In genomic region chr7:75878769-75879596, GRCh38 we compare ENCODE assay signal across 8 cellular contexts. TPM values are rescaled to one million over a fixed set of nuclear protein-coding genes. Genes with fewer than 3 reads are reported as not detected.
DNase-seq lines count a peak whose midpoint lies in the region; ATAC-seq and TF ChIP-seq lines count a peak whose summit lies in the region.

Gene RHBDD2 (plus strand): TSS chr7:75879034. CDS start chr7:75879083, 49 bp downstream.

- no peaks in the 10 kb centered on the region for H3K27me3 Mint-ChIP-seq in activated B cell treated with CpG ODN at 0.5 μM for 24 hours

- CTCF ChIA-PET in activated B cell treated with CpG ODN at 0.5 μM for 24 hours (lab: Charles Lee), result interaction anchor here (1.0 kb wide), 1 partner anchor 141 kb away, joined by 4 read pairs; no protein-coding TSS in a partner anchor

- peak within 1 kb of the TSS; percentile 97 for H3K4me3 Mint-ChIP-seq in activated B cell treated with CpG ODN at 0.5 μM for 24 hours

- POLR2A ChIA-PET in activated B cell treated with CpG ODN at 0.5 μM for 24 hours (lab: Charles Lee), result interaction anchor here (0.7 to 4.0 kb wide), 5 partner anchors 36 to 169 kb away, joined by 3 to 38 read pairs (median 8); partner anchors contain the start of genes MDH2, POR, STYXL1 and TMEM120A

- peak within 1 kb of the TSS; percentile 94 for H3K27ac Mint-ChIP-seq in activated B cell treated with CpG ODN at 0.5 μM for 24 hours

- H3K9me3 Mint-ChIP-seq in activated B cell treated with CpG ODN at 0.5 μM for 24 hours, result no peaks in the 10 kb centered on the region

- ATAC-seq in GM19023 (IDR thresholded peaks at IDR 0.05; ENCODE audit: unreplicated experiment), result peak; percentile 91
- ATAC-seq in HG03280 (IDR thresholded peaks at IDR 0.05; ENCODE audit: unreplicated experiment), result peak; percentile 95
- ATAC-seq in activated B cell treated with CpG ODN at 0.5 μM for 24 hours (ENCODE audit: low read depth), result peak; percentile 98

- peak within 1 kb of the TSS; percentile 95 to 96 for H3K4me3 ChIP-seq in cardiac fibroblast (replicated peaks in 1 of 2; ENCODE audit: low read depth in 2 of 2, low read length in 2 of 2)

- H3K4me1 Mint-ChIP-seq in activated B cell treated with CpG ODN at 0.5 μM for 24 hours, result peaks cover 26% of the 10 kb centered on the region

- intact Hi-C loops in activated B cell treated with CpG ODN at 0.5 μM for 24 hours (cut with micrococcal nuclease), result loop anchor here (1.0 to 5.0 kb wide), 6 partner anchors 36 to 480 kb away; partner anchors contain the start of genes MDH2, POR and TMEM120A

- DNase-seq in AG08395 (ENCODE audit: low spot score) (peak; percentile 100), NCI-H345 (lab: John Stamatoyannopoulos, UW) (peak; percentile 96), activated B cell treated with CpG ODN at 0.5 μM for 24 hours (peak; percentile 89), cardiac fibroblast (ENCODE audit: low read depth in 2 of 2) (peak; percentile 92 to 96), iPS-NIHi7 (ENCODE audit: extremely low spot score) (peak; percentile 99), smooth muscle cell of the brain vasculature (ENCODE audit: low read depth, low spot score) (peak; percentile 77)

- TF ChIP-seq CTCF in activated B cell treated with CpG ODN at 0.5 μM for 24 hours (IDR thresholded peaks at IDR 0.05) (no peak), cardiac fibroblast (IDR thresholded peaks at IDR 0.05; ENCODE audit: low read depth, low read length) (peak; percentile 1)

- H3K36me3 Mint-ChIP-seq in activated B cell treated with CpG ODN at 0.5 μM for 24 hours (ENCODE audit: low read depth), result peaks cover 30% of the 10 kb centered on the region

RNA-seq across cellular contexts. Expression of gene RHBDD2, which starts in this region (rescaled TPM):
- total RNA-seq in activated B cell treated with CpG ODN at 0.5 μM for 24 hours, result 28.4 and 32.8 TPM in 2 replicates

Comparison
In these comparisons a context has a peak if more than half of its experiments do, and no peak if none do; other contexts are left out.
1. Peak in every context shown above with its lines: DNase-seq, ATAC-seq and H3K4me3 ChIP-seq.